8 cellular contexts compared by ENCODE assay signal in genomic region chr5:75337366-75338021, GRCh38. TPM values are rescaled to one million over a fixed set of nuclear protein-coding genes. Genes with fewer than 3 reads are reported as not detected.
DNase-seq lines count a peak whose midpoint lies in the region; ATAC-seq, FAIRE-seq and TF ChIP-seq lines count a peak whose summit lies in the region.

No MANE protein-coding gene starts in this region.

- H2BK120ac ChIP-seq in H1 (replicated peaks; ENCODE audit: low read depth, low read length) = no peak overlapping the region

- H3K36me3 ChIP-seq in H1 (ENCODE audit: control insufficient read depth in 2 of 4, insufficient read depth in 4 of 4, low read length in 3 of 4) = peaks cover 0 to 18% (median 4%) of the 10 kb centered on the region in 4 experiments; a peak in 5 of 8 replicates
- no peaks in the 10 kb centered on the region for H3K36me3 ChIP-seq in mucosa of stomach (ENCODE audit: control insufficient read depth, insufficient read depth, low read length)
- no peaks in the 10 kb centered on the region for H3K36me3 ChIP-seq in suprapubic skin

- peak overlapping the region; percentile 76 for H2BK5ac ChIP-seq in H1 (ENCODE audit: low read depth, low read length)

- H3K18ac ChIP-seq in H1 (ENCODE audit: extremely low read depth, low read length) = no peak overlapping the region

- H2BK15ac ChIP-seq in H1 (ENCODE audit: low read length) = no peak overlapping the region

- no peaks in the 10 kb centered on the region for H3K79me1 ChIP-seq in H1 (ENCODE audit: low read depth, low read length)

- peaks cover 4% of the 10 kb centered on the region for H3K23me2 ChIP-seq in H1 (ENCODE audit: low read depth, low read length)

- peak overlapping the region; percentile 70 for H4K5ac ChIP-seq in H1 (ENCODE audit: insufficient read length, low read depth, low read length)

- H3K4me3 ChIP-seq in GM08714 (ENCODE audit: low read length) (peak overlapping the region; percentile 79), H1 (ENCODE audit: extremely low read depth in 1 of 4, insufficient read depth in 2 of 4, low read depth in 3 of 4, low read length in 4 of 4) (peak overlapping the region; percentile 84 to 96 (median 90)), mucosa of stomach (ENCODE audit: low read length) (peak overlapping the region; percentile 90), suprapubic skin (peak overlapping the region; percentile 98)

- no peak overlapping the region for H3K14ac ChIP-seq in H1 (ENCODE audit: insufficient read length)

- FAIRE-seq in H1 (lab: Jason Lieb, UNC) = no peak

- TF ChIP-seq CTCF in VCaP (conservative IDR thresholded peaks at IDR 0.05) (no peak), H1 (IDR thresholded peaks at IDR 0.05; ENCODE audit: control extremely low read depth in 1 of 3, insufficient read depth in 1 of 3, low read depth in 1 of 3, low read length in 3 of 3) (no peak), suprapubic skin (IDR thresholded peaks at IDR 0.05) (no peak)

- peak overlapping the region; percentile 45 to 78 (median 74) for H3K9ac ChIP-seq in H1 (replicated peaks in 1 of 4; ENCODE audit: extremely low read depth in 1 of 4, low read depth in 3 of 4, low read length in 3 of 4)
- H3K9ac ChIP-seq in mucosa of stomach (ENCODE audit: low read length) = peak overlapping the region; percentile 90

- peak overlapping the region; percentile 86; the same call in 1 of the 2 replicates for H4K8ac ChIP-seq in H1 (ENCODE audit: extremely low read depth, insufficient read depth, low read length)

- H3K9me3 ChIP-seq in H1 (ENCODE audit: insufficient read depth in 2 of 2, low read depth in 1 of 2, low read length in 1 of 2) (no peaks in the 10 kb centered on the region; a peak in 1 of 4 replicates), mucosa of stomach (ENCODE audit: control insufficient read depth, low read length) (no peaks in the 10 kb centered on the region), suprapubic skin (no peaks in the 10 kb centered on the region)

- H3K4me1 ChIP-seq in H1 (replicated peaks in 1 of 4; ENCODE audit: control insufficient read depth in 3 of 4, insufficient read depth in 4 of 4, low read length in 3 of 4) = peaks cover 1 to 3% (median 2%) of the 10 kb centered on the region in 4 experiments; a peak in 4 of 7 replicates
- peaks cover 16% of the 10 kb centered on the region for H3K4me1 ChIP-seq in mucosa of stomach (ENCODE audit: control insufficient read depth, insufficient read depth, low read length)
- H3K4me1 ChIP-seq in suprapubic skin = peaks cover 49% of the 10 kb centered on the region

- ATAC-seq in HG02943 (IDR thresholded peaks at IDR 0.05; ENCODE audit: low read depth, unreplicated experiment) = peak; percentile 6

- no peak for DNase-seq in H1 (ENCODE audit: low read depth in 1 of 2, low spot score in 2 of 2)
- DNase-seq in suprapubic skin (ENCODE audit: low spot score in 2 of 2) = peak in 1 of 2 donors; percentile 82
- DNase-seq in NCI-H226 = no peak
- no peak for DNase-seq in GM19238 (ENCODE audit: insufficient read length, low spot score)

- H3K56ac ChIP-seq in H1 (replicated peaks; ENCODE audit: insufficient read length, low read depth, low read length) = peak overlapping the region; percentile 70

- no peak overlapping the region for H3K23ac ChIP-seq in H1 (ENCODE audit: insufficient read length)

- WGBS in H1 (ENCODE audit: extremely low coverage in 1 of 2, insufficient coverage in 1 of 2, insufficient read length in 1 of 2, insufficient replicate concordance in 2 of 2, low coverage in 1 of 2, low lambda C conversion rate in 2 of 2, missing lambda C conversion rate in 1 of 2), 2 experiments = 1% methylated on average over 33 of the region's 50 CpGs; no CpG with 5 or more reads in 1 of the 2 experiments
- under 1% methylated on average over 18 of the region's 50 CpGs for WGBS in suprapubic skin

- H3K27me3 ChIP-seq in H1 (replicated peaks in 1 of 4; ENCODE audit: control insufficient read depth in 3 of 4, extremely low read depth in 1 of 4, insufficient read depth in 3 of 4, low read length in 3 of 4) (no peaks in the 10 kb centered on the region), mucosa of stomach (ENCODE audit: control insufficient read depth, insufficient read depth, low read length) (no peaks in the 10 kb centered on the region), suprapubic skin (no peaks in the 10 kb centered on the region)

- H3K4me2 ChIP-seq in H1 (ENCODE audit: insufficient read depth in 1 of 2, low read depth in 2 of 2, low read length in 2 of 2) = peak overlapping the region; percentile 72 to 73

- H4K91ac ChIP-seq in H1 (replicated peaks; ENCODE audit: insufficient read length, low read length) = peak overlapping the region; percentile 46

- H2BK12ac ChIP-seq in H1 (ENCODE audit: low read depth, low read length) = no peak overlapping the region; the same call in 1 of the 2 replicates

- CTCF ChIA-PET in H1 (lab: Charles Lee; ENCODE audit: partially characterized antibody) = interaction anchor here (0.6 to 1.6 kb wide), 15 partner anchors 9 to 411 kb away, joined by 3 to 11 read pairs (median 4); partner anchors contain the start of gene ANKRD31

- no peak overlapping the region for H2AFZ ChIP-seq in H1 (ENCODE audit: low read length)

- TF ChIP-seq POLR2A in H1 (IDR thresholded peaks at IDR 0.05; ENCODE audit: control extremely low read depth in 1 of 2, low read depth in 2 of 2, low read length in 2 of 2) (no peak), suprapubic skin (IDR thresholded peaks at IDR 0.05) (no peak)

- H3K79me2 ChIP-seq in H1 (ENCODE audit: control insufficient read depth in 1 of 2, insufficient read depth in 2 of 2, low read length in 2 of 2) = peaks cover 42 to 53% of the 10 kb centered on the region in 2 experiments

- no peak for TF ChIP-seq RAD21 in H1 (IDR thresholded peaks at IDR 0.05 in 1 of 2, conservative IDR thresholded peaks at IDR 0.05 in 1 of 2; ENCODE audit: low read depth in 2 of 2, low read length in 2 of 2)

- POLR2A ChIA-PET in H1 (lab: Charles Lee; ENCODE audit: partially characterized antibody) = interaction anchor here (1.1 to 1.9 kb wide), 7 partner anchors 14 to 282 kb away, joined by 3 to 14 read pairs (median 5); partner anchors contain the start of gene ANKRD31

- H3K27ac ChIP-seq in VCaP (peak overlapping the region; percentile 90), H1 (ENCODE audit: low read depth, low read length) (peak overlapping the region; percentile 75), suprapubic skin (peak overlapping the region; percentile 94)

- no peak overlapping the region for H2BK20ac ChIP-seq in H1 (ENCODE audit: low read length)

- peaks cover 17 to 20% of the 10 kb centered on the region in 2 experiments for H4K20me1 ChIP-seq in H1 (replicated peaks in 1 of 2; ENCODE audit: control insufficient read depth in 1 of 2, insufficient read depth in 2 of 2, low read length in 2 of 2)

- H3K4ac ChIP-seq in H1 (replicated peaks; ENCODE audit: insufficient read length, low read depth, low read length) = peak overlapping the region; percentile 42

- no peak for TF ChIP-seq EP300 in H1 (IDR thresholded peaks at IDR 0.05; ENCODE audit: borderline replicate concordance in 1 of 2, low read depth in 2 of 2, low read length in 2 of 2)
- no peak for TF ChIP-seq EP300 in suprapubic skin (IDR thresholded peaks at IDR 0.05)

- H2AK5ac ChIP-seq in H1 (ENCODE audit: low read depth, low read length) = no peak overlapping the region

TF ChIP-seq in H1, 55 proteins besides CTCF, POLR2A, EP300 and RAD21:
- TF ChIP-seq SUZ12 (IDR thresholded peaks at IDR 0.05; ENCODE audit: low read length) = no peak
- no peak for TF ChIP-seq TAF1 (IDR thresholded peaks at IDR 0.05; ENCODE audit: low read depth, low read length)
- peak; percentile 29; the same call in 1 of the 2 replicates for TF ChIP-seq RBBP5 (IDR thresholded peaks at IDR 0.05; ENCODE audit: borderline replicate concordance, low read depth, low read length)
- TF ChIP-seq KDM4A (IDR thresholded peaks at IDR 0.05; ENCODE audit: low read depth, low read length, severe bottlenecking) = no peak
- peak; percentile 28; the same call in 1 of the 2 replicates for TF ChIP-seq PHF8 (conservative IDR thresholded peaks at IDR 0.05; ENCODE audit: low read depth, low read length)
- 0 out of 4 replicates have a peak, but pooled peaks of 1 of the 2 experiments have one; percentile 7 for TF ChIP-seq SIN3A (conservative IDR thresholded peaks at IDR 0.05 in 1 of 2, IDR thresholded peaks at IDR 0.05 in 1 of 2; ENCODE audit: low read depth in 1 of 2, low read length in 2 of 2)

RNA-seq across cellular contexts. Expression of gene HMGCR, which starts 0.5 kb away (rescaled TPM):
- total RNA-seq in H1 (2021; fragmentation: NEBNext Ultra II Directional; extraction: Animal tissue kit (Norgen Biotek cat#: 25700)) = 199 and 217 TPM in 2 replicates
- 33.7 and 45.8 TPM in 2 replicates for polyA plus RNA-seq in H1 (2011; rRNA removed)
- 60.0 TPM for polyA plus RNA-seq in H1 (2011; cell fraction: cytosol; rRNA removed)
- 50.7 TPM for polyA plus RNA-seq in H1 (2011; cell fraction: nucleus; rRNA removed)
- 108 to 214 TPM (median 150 TPM) in 4 replicates for polyA plus RNA-seq in H1 (2012, experiment 1 of 2)
- 7.0 TPM for polyA plus RNA-seq in H1 (2012, experiment 2 of 2)
- 252 TPM for polyA plus RNA-seq in H1 (2013, experiment 1 of 2)
- polyA plus RNA-seq in H1 (2013, experiment 2 of 2) = 276 TPM
- 194 and 226 TPM in 2 replicates for polyA minus RNA-seq in H1 (2011; rRNA and poly(A)+ RNA removed)
- 95.8 TPM for polyA minus RNA-seq in H1 (2011; cell fraction: cytosol; rRNA and poly(A)+ RNA removed)
- 148 TPM for polyA minus RNA-seq in H1 (2011; cell fraction: nucleus; rRNA and poly(A)+ RNA removed)
- total RNA-seq in suprapubic skin = 100 to 1,000 TPM in 1 of 4 donors, 10 to 100 TPM in 3; 72.4 to 292 (median 96.2) TPM
